ENCODE assay signal across 23 cellular contexts in the genomic region with DNA sequence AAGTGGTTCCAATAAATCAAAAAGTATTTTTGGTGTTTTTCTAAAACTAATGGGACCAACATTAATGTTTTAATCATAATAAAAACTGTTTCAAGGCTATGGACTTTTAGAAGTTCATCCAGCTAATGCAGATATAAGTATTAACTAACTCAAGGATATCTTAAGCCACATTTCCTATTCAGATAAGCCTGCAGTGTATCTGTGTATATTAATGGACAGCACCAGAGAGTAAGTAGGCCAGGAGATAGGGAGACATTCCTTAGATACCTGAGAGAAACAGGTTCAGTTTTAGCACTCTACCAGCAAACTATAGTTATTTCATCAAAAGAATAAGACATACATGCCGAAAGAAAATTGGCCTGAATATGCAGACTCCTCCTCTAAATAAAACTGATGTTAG. TPM values are rescaled to one million over a fixed set of nuclear protein-coding genes. Genes with fewer than 3 reads are reported as not detected.
"Had no signal": no experiment of that assay in that cellular context is flagged by ENCODE, and none has a peak within 500 bp of the region (broad histone marks: within the 10 kb centered on the region; RNA-seq: fewer than 3 reads in every experiment).

No MANE protein-coding gene starts in this region.

- H3K4me3 ChIP-seq: coronary artery, esophagus squamous epithelium, lower lobe of right lung, ovary, right lobe of liver, suprapubic skin, thyroid gland, vagina had no signal

- H3K9me3 ChIP-seq: esophagus squamous epithelium, lower lobe of right lung, ovary, right lobe of liver, suprapubic skin, thyroid gland, vagina had no signal

- ATAC-seq: left ventricle myocardium superior; lower lobe of right lung; natural killer cell; right lobe of liver; stimulated activated naive CD8-positive, alpha-beta T cell treated with anti-CD3 and anti-CD28 coated beads, Interleukin-15, amount 100 ng/mL, for 72 hours had no signal

- H3K27me3 Mint-ChIP-seq: stimulated activated naive CD8-positive, alpha-beta T cell treated with anti-CD3 and anti-CD28 coated beads, Interleukin-15, amount 100 ng/mL, for 72 hours had no signal

- H3K4me1 ChIP-seq: lower lobe of right lung, right lobe of liver, suprapubic skin, vagina had no signal

- DNase-seq: dermis blood vessel endothelial cell; effector memory CD4-positive, alpha-beta T cell; erythroblast; esophagus squamous epithelium; kidney; left ventricle myocardium superior; lower lobe of right lung; natural killer cell; occipital lobe; ovary; right lobe of liver; small intestine; stimulated activated CD4-positive, alpha-beta T cell treated with anti-CD3 and anti-CD28 coated beads, Interleukin-15, amount 100 ng/mL, for 24 hours; stimulated activated CD4-positive, alpha-beta T cell treated with anti-CD3 and anti-CD28 coated beads, Interleukin-4, amount 100 ng/mL, for 1 hour; stimulated activated CD8-positive, alpha-beta memory T cell treated with anti-CD3 and anti-CD28 coated beads, Interleukin-4, amount 100 ng/mL, for 48 hours; stimulated activated naive CD4-positive, alpha-beta T cell; stimulated activated naive CD8-positive, alpha-beta T cell treated with anti-CD3 and anti-CD28 coated beads, Interleukin-15, amount 100 ng/mL, for 72 hours; thyroid gland had no signal

- H3K4me3 Mint-ChIP-seq: natural killer cell; stimulated activated naive CD8-positive, alpha-beta T cell treated with anti-CD3 and anti-CD28 coated beads, Interleukin-15, amount 100 ng/mL, for 72 hours had no signal

- H3K9me3 Mint-ChIP-seq: natural killer cell; stimulated activated naive CD8-positive, alpha-beta T cell treated with anti-CD3 and anti-CD28 coated beads, Interleukin-15, amount 100 ng/mL, for 72 hours had no signal

- H3K27ac ChIP-seq: esophagus squamous epithelium, lower lobe of right lung, ovary, right lobe of liver, suprapubic skin, thyroid gland, vagina had no signal

- H3K27me3 ChIP-seq: esophagus squamous epithelium, ovary, right lobe of liver, suprapubic skin, thyroid gland, vagina had no signal

- H3K27ac Mint-ChIP-seq: natural killer cell; stimulated activated naive CD8-positive, alpha-beta T cell treated with anti-CD3 and anti-CD28 coated beads, Interleukin-15, amount 100 ng/mL, for 72 hours had no signal

- H3K36me3 ChIP-seq: ovary had no signal

- FAIRE-seq: frontal cortex, kidney, small intestine had no signal

RNA-seq across cellular contexts. Expression of gene SLC3A1, which starts 58.7 kb away (rescaled TPM):
- total RNA-seq: left ventricle myocardium superior, lower lobe of right lung, pulmonary artery endothelial cell, thyroid gland, vagina had no signal
